Comparison of ENCODE assay signal across 1 cellular context in genomic region chr12:100566887-100567637, GRCh38.
TF ChIP-seq lines count a peak whose summit lies in the region.

No MANE protein-coding gene starts in this region.

TF ChIP-seq in GM12878, 131 proteins besides CTCF, POLR2A, EP300 and RAD21 (continued from another document):
- TF ChIP-seq RAD51 (IDR thresholded peaks at IDR 0.05) (peak; percentile 88), REST (IDR thresholded peaks at IDR 0.05; ENCODE audit: low read depth, low read length) (no peak), RUNX3 (IDR thresholded peaks at IDR 0.05; ENCODE audit: low read length) (peak; percentile 78)
TF ChIP-seq in GM12878: peak in this region for 25.
